In genomic region chr5:173640166-173640804, GRCh38 we compare ENCODE assay signal across 2 cellular contexts.
TF ChIP-seq lines count a peak whose summit lies in the region.

No MANE protein-coding gene starts in this region.

TF ChIP-seq in K562, 482 proteins besides CTCF, POLR2A, EP300 and RAD21 (continues in another document):
- TF ChIP-seq ZNF778 (CRISPR knock-in tag; IDR thresholded peaks at IDR 0.05) (no peak), BCL6 (CRISPR knock-in tag; IDR thresholded peaks at IDR 0.05) (no peak), ARID4B (CRISPR knock-in tag; IDR thresholded peaks at IDR 0.05) (no peak), C11orf30 (IDR thresholded peaks at IDR 0.05; ENCODE audit: low read depth) (peak; percentile 26; the same call in 1 of the 2 replicates), MAFG (tag; conservative IDR thresholded peaks at IDR 0.05) (0 out of 2 replicates have a peak, but pooled peaks have one; percentile 29), ZNF551 (CRISPR knock-in tag; IDR thresholded peaks at IDR 0.05) (no peak), ETV1 (tag; conservative IDR thresholded peaks at IDR 0.05; ENCODE audit: low read depth) (peak; percentile 33; the same call in 1 of the 2 replicates)
- TF ChIP-seq, protein P1, sequence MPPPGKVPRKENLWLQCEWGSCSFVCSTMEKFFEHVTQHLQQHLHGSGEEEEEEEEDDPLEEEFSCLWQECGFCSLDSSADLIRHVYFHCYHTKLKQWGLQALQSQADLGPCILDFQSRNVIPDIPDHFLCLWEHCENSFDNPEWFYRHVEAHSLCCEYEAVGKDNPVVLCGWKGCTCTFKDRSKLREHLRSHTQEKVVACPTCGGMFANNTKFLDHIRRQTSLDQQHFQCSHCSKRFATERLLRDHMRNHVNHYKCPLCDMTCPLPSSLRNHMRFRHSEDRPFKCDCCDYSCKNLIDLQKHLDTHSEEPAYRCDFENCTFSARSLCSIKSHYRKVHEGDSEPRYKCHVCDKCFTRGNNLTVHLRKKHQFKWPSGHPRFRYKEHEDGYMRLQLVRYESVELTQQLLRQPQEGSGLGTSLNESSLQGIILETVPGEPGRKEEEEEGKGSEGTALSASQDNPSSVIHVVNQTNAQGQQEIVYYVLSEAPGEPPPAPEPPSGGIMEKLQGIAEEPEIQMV (tag; conservative IDR thresholded peaks at IDR 0.05; ENCODE audit: low read depth) = 0 out of 2 replicates have a peak, but pooled peaks have one; percentile 63
- TF ChIP-seq, protein P2, sequence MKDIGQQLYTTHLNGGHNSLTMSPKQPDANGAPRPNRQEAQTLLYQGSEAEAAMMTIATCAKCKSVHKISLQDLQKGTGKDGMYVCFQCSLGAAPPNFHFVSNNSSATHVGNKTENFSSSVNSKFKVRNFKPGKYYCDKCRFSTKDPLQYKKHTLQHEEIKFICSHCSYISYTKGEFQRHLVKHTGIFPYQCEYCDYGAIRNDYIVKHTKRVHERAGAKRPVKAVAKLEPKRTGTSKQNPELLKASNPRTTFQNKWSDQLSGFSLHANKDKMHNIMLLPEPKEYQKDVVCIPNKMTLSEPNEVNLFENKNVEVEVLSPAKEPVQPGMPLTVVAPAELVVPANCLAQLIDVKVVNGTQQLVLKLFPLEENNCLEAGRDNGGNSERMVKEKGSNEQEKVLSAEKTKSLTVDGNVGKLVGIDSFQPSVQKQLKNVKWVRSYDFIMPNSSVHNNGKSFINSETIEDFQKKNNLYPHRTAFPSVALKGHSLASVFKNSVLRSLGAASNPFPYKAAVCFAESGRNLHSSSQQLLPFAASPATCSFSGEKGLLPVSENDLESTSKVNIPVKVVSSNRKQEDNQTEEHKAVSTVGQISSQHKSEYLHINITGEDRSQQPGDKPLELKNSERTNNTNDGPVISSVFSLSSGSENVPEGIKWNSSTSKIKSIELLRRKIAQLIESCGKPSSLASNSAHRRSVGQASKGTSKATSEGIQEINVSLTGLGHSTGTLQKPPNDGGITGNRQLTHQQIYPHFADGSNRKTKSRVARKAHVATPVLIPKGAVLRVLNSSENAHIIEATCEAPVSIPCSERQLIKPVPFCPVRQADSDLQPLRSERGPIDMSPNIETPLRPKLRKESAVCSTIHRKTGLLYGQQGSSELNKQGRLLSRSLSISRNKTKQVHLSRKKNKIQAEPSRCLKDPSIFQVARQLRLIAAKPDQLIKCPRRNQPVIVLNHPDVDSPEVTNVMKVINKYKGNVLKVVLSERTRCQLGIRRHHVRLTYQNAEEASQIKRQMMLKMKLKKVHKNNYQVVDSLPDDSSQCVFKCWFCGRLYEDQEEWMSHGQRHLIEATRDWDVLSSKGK (CRISPR knock-in tag; IDR thresholded peaks at IDR 0.05) = no peak

TF ChIP-seq in HepG2, 621 proteins besides CTCF, POLR2A, EP300 and RAD21:
- TF ChIP-seq PHB2 (IDR thresholded peaks at IDR 0.05; ENCODE audit: partially characterized antibody) (no peak), STAT6 (CRISPR knock-in tag; IDR thresholded peaks at IDR 0.05; ENCODE audit: borderline replicate concordance) (no peak), GABPA (IDR thresholded peaks at IDR 0.05; ENCODE audit: low read depth, low read length) (no peak), GABPA (CRISPR knock-in tag; IDR thresholded peaks at IDR 0.05; ENCODE audit: low read depth) (peak; percentile 59)
